3 cellular contexts compared by ENCODE assay signal in the genomic region with DNA sequence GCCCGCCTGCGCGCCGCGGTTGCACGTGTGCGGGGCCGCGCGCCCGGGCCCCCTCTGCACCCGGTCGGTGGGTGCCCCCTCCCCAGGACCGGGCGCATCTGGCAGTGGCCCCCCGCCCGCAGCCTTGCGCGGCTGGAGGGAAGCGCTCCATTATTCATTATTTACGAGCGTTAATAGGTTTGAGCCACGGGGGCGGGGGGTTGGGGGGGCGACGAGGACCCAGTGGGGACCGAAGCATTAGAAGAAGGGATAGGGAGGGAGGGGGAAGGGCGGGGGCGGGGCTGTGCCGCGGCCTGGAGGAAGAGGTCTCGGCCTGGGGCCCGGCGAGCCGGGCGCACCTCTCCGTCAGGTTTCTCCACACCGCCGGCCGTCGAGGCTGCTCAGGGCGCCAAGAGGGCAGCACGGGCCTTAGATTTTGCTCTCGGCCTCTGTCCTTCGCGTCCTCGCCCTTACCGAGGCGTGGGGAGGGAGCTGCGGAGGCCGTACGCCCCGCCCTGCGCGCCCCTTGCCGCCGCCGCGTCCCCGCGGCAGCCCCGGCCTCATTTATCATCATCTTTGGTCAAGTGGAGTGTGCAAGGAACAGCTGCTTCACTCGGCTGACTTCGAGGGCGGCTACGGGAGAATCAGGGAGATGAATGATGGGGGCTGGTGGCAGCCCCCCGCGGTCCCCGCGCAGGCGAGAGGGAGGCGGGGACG.
TF ChIP-seq lines count a peak whose summit lies in the region.

No MANE protein-coding gene starts in this region.

TF ChIP-seq in SK-N-SH, 30 proteins besides CTCF, POLR2A, EP300 and RAD21 (continued from another document and continues in another):
- TF ChIP-seq, protein P1, sequence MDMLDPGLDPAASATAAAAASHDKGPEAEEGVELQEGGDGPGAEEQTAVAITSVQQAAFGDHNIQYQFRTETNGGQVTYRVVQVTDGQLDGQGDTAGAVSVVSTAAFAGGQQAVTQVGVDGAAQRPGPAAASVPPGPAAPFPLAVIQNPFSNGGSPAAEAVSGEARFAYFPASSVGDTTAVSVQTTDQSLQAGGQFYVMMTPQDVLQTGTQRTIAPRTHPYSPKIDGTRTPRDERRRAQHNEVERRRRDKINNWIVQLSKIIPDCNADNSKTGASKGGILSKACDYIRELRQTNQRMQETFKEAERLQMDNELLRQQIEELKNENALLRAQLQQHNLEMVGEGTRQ (IDR thresholded peaks at IDR 0.05; ENCODE audit: borderline replicate concordance, low read depth, low read length), result no peak
- TF ChIP-seq TEAD4 (IDR thresholded peaks at IDR 0.05; ENCODE audit: borderline replicate concordance, insufficient read depth), result no peak
- no peak for TF ChIP-seq TAF1 (IDR thresholded peaks at IDR 0.05; ENCODE audit: borderline replicate concordance, low read depth, low read length)
- no peak for TF ChIP-seq MEF2A (IDR thresholded peaks at IDR 0.05; ENCODE audit: borderline replicate concordance, low read depth)
- TF ChIP-seq, protein P2, sequence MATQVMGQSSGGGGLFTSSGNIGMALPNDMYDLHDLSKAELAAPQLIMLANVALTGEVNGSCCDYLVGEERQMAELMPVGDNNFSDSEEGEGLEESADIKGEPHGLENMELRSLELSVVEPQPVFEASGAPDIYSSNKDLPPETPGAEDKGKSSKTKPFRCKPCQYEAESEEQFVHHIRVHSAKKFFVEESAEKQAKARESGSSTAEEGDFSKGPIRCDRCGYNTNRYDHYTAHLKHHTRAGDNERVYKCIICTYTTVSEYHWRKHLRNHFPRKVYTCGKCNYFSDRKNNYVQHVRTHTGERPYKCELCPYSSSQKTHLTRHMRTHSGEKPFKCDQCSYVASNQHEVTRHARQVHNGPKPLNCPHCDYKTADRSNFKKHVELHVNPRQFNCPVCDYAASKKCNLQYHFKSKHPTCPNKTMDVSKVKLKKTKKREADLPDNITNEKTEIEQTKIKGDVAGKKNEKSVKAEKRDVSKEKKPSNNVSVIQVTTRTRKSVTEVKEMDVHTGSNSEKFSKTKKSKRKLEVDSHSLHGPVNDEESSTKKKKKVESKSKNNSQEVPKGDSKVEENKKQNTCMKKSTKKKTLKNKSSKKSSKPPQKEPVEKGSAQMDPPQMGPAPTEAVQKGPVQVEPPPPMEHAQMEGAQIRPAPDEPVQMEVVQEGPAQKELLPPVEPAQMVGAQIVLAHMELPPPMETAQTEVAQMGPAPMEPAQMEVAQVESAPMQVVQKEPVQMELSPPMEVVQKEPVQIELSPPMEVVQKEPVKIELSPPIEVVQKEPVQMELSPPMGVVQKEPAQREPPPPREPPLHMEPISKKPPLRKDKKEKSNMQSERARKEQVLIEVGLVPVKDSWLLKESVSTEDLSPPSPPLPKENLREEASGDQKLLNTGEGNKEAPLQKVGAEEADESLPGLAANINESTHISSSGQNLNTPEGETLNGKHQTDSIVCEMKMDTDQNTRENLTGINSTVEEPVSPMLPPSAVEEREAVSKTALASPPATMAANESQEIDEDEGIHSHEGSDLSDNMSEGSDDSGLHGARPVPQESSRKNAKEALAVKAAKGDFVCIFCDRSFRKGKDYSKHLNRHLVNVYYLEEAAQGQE (IDR thresholded peaks at IDR 0.05; ENCODE audit: low read depth, low read length), result no peak
- no peak for TF ChIP-seq POLR2AphosphoS5 (IDR thresholded peaks at IDR 0.05; ENCODE audit: low read depth, low read length)
- TF ChIP-seq, protein P3, sequence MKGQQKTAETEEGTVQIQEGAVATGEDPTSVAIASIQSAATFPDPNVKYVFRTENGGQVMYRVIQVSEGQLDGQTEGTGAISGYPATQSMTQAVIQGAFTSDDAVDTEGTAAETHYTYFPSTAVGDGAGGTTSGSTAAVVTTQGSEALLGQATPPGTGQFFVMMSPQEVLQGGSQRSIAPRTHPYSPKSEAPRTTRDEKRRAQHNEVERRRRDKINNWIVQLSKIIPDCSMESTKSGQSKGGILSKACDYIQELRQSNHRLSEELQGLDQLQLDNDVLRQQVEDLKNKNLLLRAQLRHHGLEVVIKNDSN (IDR thresholded peaks at IDR 0.05; ENCODE audit: borderline replicate concordance, low read depth), result no peak
- TF ChIP-seq MXI1 (IDR thresholded peaks at IDR 0.05; ENCODE audit: low read depth, low read length), result no peak
- TF ChIP-seq, protein P4, sequence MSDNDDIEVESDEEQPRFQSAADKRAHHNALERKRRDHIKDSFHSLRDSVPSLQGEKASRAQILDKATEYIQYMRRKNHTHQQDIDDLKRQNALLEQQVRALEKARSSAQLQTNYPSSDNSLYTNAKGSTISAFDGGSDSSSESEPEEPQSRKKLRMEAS (IDR thresholded peaks at IDR 0.05; ENCODE audit: low read depth), result no peak
- TF ChIP-seq GATA2 (CRISPR knock-in tag; IDR thresholded peaks at IDR 0.05), result no peak
- TF ChIP-seq FOSL2 (IDR thresholded peaks at IDR 0.05; ENCODE audit: borderline replicate concordance, low read depth), result no peak

TF ChIP-seq in SK-N-SH treated with all-trans-retinoic acid at 6 μM for 48 hours, 23 proteins besides CTCF, POLR2A, EP300 and RAD21 (continues in another document):
- TF ChIP-seq, protein P5, sequence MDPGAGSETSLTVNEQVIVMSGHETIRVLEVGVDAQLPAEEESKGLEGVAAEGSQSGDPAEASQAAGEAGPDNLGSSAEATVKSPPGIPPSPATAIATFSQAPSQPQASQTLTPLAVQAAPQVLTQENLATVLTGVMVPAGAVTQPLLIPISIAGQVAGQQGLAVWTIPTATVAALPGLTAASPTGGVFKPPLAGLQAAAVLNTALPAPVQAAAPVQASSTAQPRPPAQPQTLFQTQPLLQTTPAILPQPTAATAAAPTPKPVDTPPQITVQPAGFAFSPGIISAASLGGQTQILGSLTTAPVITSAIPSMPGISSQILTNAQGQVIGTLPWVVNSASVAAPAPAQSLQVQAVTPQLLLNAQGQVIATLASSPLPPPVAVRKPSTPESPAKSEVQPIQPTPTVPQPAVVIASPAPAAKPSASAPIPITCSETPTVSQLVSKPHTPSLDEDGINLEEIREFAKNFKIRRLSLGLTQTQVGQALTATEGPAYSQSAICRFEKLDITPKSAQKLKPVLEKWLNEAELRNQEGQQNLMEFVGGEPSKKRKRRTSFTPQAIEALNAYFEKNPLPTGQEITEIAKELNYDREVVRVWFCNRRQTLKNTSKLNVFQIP (CRISPR knock-in tag; IDR thresholded peaks at IDR 0.05; ENCODE audit: borderline replicate concordance, low read depth), result no peak
- TF ChIP-seq ISL1 (CRISPR knock-in tag; IDR thresholded peaks at IDR 0.05) (no peak), OSR1 (CRISPR knock-in tag; IDR thresholded peaks at IDR 0.05) (no peak), SNAI2 (CRISPR knock-in tag; IDR thresholded peaks at IDR 0.05) (no peak), ARNTL (CRISPR knock-in tag; IDR thresholded peaks at IDR 0.05; ENCODE audit: borderline replicate concordance, low read depth) (no peak), TOX (CRISPR knock-in tag; IDR thresholded peaks at IDR 0.05; ENCODE audit: borderline replicate concordance) (no peak), ZNF8 (CRISPR knock-in tag; IDR thresholded peaks at IDR 0.05) (no peak)
- TF ChIP-seq, protein P6, sequence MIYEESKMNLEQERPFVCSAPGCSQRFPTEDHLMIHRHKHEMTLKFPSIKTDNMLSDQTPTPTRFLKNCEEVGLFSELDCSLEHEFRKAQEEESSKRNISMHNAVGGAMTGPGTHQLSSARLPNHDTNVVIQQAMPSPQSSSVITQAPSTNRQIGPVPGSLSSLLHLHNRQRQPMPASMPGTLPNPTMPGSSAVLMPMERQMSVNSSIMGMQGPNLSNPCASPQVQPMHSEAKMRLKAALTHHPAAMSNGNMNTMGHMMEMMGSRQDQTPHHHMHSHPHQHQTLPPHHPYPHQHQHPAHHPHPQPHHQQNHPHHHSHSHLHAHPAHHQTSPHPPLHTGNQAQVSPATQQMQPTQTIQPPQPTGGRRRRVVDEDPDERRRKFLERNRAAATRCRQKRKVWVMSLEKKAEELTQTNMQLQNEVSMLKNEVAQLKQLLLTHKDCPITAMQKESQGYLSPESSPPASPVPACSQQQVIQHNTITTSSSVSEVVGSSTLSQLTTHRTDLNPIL (CRISPR knock-in tag; IDR thresholded peaks at IDR 0.05; ENCODE audit: low read depth), result no peak
- TF ChIP-seq, protein P7, sequence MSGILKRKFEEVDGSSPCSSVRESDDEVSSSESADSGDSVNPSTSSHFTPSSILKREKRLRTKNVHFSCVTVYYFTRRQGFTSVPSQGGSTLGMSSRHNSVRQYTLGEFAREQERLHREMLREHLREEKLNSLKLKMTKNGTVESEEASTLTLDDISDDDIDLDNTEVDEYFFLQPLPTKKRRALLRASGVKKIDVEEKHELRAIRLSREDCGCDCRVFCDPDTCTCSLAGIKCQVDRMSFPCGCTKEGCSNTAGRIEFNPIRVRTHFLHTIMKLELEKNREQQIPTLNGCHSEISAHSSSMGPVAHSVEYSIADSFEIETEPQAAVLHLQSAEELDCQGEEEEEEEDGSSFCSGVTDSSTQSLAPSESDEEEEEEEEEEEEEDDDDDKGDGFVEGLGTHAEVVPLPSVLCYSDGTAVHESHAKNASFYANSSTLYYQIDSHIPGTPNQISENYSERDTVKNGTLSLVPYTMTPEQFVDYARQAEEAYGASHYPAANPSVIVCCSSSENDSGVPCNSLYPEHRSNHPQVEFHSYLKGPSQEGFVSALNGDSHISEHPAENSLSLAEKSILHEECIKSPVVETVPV (CRISPR knock-in tag; IDR thresholded peaks at IDR 0.05), result no peak

TF ChIP-seq in GM12878, 131 proteins besides CTCF, POLR2A, EP300 and RAD21 (continued from another document):
- TF ChIP-seq, protein P8, sequence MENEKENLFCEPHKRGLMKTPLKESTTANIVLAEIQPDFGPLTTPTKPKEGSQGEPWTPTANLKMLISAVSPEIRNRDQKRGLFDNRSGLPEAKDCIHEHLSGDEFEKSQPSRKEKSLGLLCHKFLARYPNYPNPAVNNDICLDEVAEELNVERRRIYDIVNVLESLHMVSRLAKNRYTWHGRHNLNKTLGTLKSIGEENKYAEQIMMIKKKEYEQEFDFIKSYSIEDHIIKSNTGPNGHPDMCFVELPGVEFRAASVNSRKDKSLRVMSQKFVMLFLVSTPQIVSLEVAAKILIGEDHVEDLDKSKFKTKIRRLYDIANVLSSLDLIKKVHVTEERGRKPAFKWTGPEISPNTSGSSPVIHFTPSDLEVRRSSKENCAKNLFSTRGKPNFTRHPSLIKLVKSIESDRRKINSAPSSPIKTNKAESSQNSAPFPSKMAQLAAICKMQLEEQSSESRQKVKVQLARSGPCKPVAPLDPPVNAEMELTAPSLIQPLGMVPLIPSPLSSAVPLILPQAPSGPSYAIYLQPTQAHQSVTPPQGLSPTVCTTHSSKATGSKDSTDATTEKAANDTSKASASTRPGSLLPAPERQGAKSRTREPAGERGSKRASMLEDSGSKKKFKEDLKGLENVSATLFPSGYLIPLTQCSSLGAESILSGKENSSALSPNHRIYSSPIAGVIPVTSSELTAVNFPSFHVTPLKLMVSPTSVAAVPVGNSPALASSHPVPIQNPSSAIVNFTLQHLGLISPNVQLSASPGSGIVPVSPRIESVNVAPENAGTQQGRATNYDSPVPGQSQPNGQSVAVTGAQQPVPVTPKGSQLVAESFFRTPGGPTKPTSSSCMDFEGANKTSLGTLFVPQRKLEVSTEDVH (IDR thresholded peaks at IDR 0.05; ENCODE audit: low read depth, partially characterized antibody), result no peak
